In the genomic region with DNA sequence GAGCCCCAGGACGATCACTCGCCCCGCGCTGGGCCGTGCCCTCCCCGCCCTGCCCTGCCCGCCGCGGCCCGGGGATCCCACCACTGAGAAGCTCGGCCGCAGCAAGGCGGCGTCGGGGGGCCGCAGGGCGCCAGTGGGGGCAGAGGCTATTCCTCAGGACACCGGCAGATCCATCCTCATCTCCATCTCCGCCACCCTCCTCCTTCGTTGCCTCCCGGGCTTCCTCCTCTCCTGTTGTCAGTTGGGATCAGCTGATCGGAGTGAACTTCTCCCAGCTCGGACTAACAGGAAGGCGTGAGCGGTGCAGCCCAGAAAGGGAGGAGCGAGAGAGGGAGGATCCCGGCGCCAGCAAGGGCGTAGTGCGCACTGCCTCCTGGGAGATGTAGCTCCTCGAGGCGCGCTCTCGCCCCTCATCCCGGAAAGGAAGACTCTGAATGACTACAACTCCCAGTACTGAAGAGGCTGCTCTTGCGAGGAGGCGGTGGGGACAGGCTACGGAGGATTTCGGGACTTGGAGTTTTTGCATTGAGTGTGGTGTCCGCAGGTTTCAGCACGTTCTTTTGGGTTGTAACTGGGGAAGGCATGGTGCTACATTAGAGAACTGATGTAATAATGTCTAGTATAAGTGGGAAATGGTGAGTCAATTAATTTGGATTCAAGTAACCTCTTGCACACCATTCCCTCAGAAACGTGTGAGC, we compare ENCODE assay signal across 1 cellular context.
TF ChIP-seq lines count a peak whose summit lies in the region.

A gene with protein sequence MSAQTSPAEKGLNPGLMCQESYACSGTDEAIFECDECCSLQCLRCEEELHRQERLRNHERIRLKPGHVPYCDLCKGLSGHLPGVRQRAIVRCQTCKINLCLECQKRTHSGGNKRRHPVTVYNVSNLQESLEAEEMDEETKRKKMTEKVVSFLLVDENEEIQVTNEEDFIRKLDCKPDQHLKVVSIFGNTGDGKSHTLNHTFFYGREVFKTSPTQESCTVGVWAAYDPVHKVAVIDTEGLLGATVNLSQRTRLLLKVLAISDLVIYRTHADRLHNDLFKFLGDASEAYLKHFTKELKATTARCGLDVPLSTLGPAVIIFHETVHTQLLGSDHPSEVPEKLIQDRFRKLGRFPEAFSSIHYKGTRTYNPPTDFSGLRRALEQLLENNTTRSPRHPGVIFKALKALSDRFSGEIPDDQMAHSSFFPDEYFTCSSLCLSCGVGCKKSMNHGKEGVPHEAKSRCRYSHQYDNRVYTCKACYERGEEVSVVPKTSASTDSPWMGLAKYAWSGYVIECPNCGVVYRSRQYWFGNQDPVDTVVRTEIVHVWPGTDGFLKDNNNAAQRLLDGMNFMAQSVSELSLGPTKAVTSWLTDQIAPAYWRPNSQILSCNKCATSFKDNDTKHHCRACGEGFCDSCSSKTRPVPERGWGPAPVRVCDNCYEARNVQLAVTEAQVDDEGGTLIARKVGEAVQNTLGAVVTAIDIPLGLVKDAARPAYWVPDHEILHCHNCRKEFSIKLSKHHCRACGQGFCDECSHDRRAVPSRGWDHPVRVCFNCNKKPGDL (minus strand): TSS at position 262 of the 698 bp plus-strand sequence. CDS start 2,598 bp downstream, outside the sequence.

TF ChIP-seq in HepG2, 621 proteins besides CTCF, POLR2A, EP300 and RAD21 (continued from another document and continues in another):
- TF ChIP-seq, protein P1, sequence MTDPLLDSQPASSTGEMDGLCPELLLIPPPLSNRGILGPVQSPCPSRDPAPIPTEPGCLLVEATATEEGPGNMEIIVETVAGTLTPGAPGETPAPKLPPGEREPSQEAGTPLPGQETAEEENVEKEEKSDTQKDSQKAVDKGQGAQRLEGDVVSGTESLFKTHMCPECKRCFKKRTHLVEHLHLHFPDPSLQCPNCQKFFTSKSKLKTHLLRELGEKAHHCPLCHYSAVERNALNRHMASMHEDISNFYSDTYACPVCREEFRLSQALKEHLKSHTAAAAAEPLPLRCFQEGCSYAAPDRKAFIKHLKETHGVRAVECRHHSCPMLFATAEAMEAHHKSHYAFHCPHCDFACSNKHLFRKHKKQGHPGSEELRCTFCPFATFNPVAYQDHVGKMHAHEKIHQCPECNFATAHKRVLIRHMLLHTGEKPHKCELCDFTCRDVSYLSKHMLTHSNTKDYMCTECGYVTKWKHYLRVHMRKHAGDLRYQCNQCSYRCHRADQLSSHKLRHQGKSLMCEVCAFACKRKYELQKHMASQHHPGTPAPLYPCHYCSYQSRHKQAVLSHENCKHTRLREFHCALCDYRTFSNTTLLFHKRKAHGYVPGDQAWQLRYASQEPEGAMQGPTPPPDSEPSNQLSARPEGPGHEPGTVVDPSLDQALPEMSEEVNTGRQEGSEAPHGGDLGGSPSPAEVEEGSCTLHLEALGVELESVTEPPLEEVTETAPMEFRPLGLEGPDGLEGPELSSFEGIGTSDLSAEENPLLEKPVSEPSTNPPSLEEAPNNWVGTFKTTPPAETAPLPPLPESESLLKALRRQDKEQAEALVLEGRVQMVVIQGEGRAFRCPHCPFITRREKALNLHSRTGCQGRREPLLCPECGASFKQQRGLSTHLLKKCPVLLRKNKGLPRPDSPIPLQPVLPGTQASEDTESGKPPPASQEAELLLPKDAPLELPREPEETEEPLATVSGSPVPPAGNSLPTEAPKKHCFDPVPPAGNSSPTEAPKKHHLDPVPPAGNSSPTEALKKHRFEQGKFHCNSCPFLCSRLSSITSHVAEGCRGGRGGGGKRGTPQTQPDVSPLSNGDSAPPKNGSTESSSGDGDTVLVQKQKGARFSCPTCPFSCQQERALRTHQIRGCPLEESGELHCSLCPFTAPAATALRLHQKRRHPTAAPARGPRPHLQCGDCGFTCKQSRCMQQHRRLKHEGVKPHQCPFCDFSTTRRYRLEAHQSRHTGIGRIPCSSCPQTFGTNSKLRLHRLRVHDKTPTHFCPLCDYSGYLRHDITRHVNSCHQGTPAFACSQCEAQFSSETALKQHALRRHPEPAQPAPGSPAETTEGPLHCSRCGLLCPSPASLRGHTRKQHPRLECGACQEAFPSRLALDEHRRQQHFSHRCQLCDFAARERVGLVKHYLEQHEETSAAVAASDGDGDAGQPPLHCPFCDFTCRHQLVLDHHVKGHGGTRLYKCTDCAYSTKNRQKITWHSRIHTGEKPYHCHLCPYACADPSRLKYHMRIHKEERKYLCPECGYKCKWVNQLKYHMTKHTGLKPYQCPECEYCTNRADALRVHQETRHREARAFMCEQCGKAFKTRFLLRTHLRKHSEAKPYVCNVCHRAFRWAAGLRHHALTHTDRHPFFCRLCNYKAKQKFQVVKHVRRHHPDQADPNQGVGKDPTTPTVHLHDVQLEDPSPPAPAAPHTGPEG (CRISPR knock-in tag; IDR thresholded peaks at IDR 0.05): no peak
- TF ChIP-seq ZNF572 (CRISPR knock-in tag; IDR thresholded peaks at IDR 0.05) (no peak), HNRNPLL (IDR thresholded peaks at IDR 0.05; ENCODE audit: low read depth, low read length, poor library complexity, severe bottlenecking) (peak; percentile 46), CBX5 (CRISPR knock-in tag; IDR thresholded peaks at IDR 0.05; ENCODE audit: borderline replicate concordance) (peak; percentile 46; the same call in 1 of the 2 replicates), ZNF333 (CRISPR knock-in tag; IDR thresholded peaks at IDR 0.05; ENCODE audit: borderline replicate concordance) (0 out of 2 replicates have a peak, but pooled peaks have one; percentile 57), SETDB1 (CRISPR knock-in tag; IDR thresholded peaks at IDR 0.05; ENCODE audit: borderline replicate concordance) (no peak), ZNF350 (CRISPR knock-in tag; IDR thresholded peaks at IDR 0.05; ENCODE audit: borderline replicate concordance, low read depth) (peak; percentile 65; the same call in 1 of the 2 replicates), ZNF282 (IDR thresholded peaks at IDR 0.05; ENCODE audit: partially characterized antibody) (no peak), YY1 (IDR thresholded peaks at IDR 0.05; ENCODE audit: insufficient read depth, insufficient replicate concordance, low read depth, low read length) (peak; percentile 54), ZNF501 (CRISPR knock-in tag; IDR thresholded peaks at IDR 0.05) (peak; percentile 83), ZNF331 (CRISPR knock-in tag; IDR thresholded peaks at IDR 0.05) (peak; percentile 47), FOXA1 (IDR thresholded peaks at IDR 0.05) (no peak), FOXA1 (CRISPR knock-in tag; IDR thresholded peaks at IDR 0.05) (peak; percentile 38; the same call in 1 of the 2 replicates), GZF1 (CRISPR knock-in tag; IDR thresholded peaks at IDR 0.05) (no peak), MAFK (conservative IDR thresholded peaks at IDR 0.05 in 1 of 2, IDR thresholded peaks at IDR 0.05 in 1 of 2; ENCODE audit: low read length in 2 of 2) (no peak), KLF6 (CRISPR knock-in tag; IDR thresholded peaks at IDR 0.05) (no peak), ZNF570 (CRISPR knock-in tag; IDR thresholded peaks at IDR 0.05; ENCODE audit: borderline replicate concordance) (no peak), ZNF749 (CRISPR knock-in tag; IDR thresholded peaks at IDR 0.05; ENCODE audit: borderline replicate concordance) (no peak), REPIN1 (CRISPR knock-in tag; IDR thresholded peaks at IDR 0.05; ENCODE audit: borderline replicate concordance, low read depth) (no peak; the same call in 1 of the 2 replicates), XRCC5 (optimal IDR thresholded peaks at IDR 0.05; ENCODE audit: low read length) (peak; percentile 88), MYNN (CRISPR knock-in tag; IDR thresholded peaks at IDR 0.05; ENCODE audit: low read depth) (no peak), RXRA (CRISPR knock-in tag; IDR thresholded peaks at IDR 0.05) (peak; percentile 57)
- TF ChIP-seq, protein P2, sequence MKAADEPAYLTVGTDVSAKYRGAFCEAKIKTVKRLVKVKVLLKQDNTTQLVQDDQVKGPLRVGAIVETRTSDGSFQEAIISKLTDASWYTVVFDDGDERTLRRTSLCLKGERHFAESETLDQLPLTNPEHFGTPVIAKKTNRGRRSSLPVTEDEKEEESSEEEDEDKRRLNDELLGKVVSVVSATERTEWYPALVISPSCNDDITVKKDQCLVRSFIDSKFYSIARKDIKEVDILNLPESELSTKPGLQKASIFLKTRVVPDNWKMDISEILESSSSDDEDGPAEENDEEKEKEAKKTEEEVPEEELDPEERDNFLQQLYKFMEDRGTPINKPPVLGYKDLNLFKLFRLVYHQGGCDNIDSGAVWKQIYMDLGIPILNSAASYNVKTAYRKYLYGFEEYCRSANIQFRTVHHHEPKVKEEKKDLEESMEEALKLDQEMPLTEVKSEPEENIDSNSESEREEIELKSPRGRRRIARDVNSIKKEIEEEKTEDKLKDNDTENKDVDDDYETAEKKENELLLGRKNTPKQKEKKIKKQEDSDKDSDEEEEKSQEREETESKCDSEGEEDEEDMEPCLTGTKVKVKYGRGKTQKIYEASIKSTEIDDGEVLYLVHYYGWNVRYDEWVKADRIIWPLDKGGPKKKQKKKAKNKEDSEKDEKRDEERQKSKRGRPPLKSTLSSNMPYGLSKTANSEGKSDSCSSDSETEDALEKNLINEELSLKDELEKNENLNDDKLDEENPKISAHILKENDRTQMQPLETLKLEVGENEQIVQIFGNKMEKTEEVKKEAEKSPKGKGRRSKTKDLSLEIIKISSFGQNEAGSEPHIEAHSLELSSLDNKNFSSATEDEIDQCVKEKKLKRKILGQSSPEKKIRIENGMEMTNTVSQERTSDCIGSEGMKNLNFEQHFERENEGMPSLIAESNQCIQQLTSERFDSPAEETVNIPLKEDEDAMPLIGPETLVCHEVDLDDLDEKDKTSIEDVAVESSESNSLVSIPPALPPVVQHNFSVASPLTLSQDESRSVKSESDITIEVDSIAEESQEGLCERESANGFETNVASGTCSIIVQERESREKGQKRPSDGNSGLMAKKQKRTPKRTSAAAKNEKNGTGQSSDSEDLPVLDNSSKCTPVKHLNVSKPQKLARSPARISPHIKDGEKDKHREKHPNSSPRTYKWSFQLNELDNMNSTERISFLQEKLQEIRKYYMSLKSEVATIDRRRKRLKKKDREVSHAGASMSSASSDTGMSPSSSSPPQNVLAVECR (CRISPR knock-in tag; IDR thresholded peaks at IDR 0.05; ENCODE audit: borderline replicate concordance): peak; percentile 98
- TF ChIP-seq, protein P3, sequence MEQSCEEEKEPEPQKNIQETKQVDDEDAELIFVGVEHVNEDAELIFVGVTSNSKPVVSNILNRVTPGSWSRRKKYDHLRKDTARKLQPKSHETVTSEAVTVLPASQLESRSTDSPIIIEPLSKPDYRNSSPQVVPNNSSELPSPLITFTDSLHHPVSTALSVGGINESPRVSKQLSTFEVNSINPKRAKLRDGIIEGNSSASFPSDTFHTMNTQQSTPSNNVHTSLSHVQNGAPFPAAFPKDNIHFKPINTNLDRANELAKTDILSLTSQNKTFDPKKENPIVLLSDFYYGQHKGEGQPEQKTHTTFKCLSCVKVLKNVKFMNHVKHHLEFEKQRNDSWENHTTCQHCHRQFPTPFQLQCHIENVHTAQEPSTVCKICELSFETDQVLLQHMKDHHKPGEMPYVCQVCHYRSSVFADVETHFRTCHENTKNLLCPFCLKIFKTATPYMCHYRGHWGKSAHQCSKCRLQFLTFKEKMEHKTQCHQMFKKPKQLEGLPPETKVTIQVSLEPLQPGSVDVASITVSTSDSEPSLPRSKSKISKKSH (CRISPR knock-in tag; IDR thresholded peaks at IDR 0.05; ENCODE audit: borderline replicate concordance): no peak
- TF ChIP-seq, protein P4, sequence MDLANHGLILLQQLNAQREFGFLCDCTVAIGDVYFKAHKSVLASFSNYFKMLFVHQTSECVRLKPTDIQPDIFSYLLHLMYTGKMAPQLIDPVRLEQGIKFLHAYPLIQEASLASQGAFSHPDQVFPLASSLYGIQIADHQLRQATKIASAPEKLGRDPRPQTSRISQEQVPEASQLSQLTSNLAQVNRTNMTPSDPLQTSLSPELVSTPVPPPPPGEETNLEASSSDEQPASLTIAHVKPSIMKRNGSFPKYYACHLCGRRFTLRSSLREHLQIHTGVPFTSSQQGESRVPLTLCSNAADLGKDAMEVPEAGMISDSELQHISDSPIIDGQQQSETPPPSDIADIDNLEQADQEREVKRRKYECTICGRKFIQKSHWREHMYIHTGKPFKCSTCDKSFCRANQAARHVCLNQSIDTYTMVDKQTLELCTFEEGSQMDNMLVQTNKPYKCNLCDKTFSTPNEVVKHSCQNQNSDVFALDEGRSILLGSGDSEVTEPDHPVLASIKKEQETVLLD (CRISPR knock-in tag; IDR thresholded peaks at IDR 0.05; ENCODE audit: low read depth): no peak
- TF ChIP-seq, protein P5, sequence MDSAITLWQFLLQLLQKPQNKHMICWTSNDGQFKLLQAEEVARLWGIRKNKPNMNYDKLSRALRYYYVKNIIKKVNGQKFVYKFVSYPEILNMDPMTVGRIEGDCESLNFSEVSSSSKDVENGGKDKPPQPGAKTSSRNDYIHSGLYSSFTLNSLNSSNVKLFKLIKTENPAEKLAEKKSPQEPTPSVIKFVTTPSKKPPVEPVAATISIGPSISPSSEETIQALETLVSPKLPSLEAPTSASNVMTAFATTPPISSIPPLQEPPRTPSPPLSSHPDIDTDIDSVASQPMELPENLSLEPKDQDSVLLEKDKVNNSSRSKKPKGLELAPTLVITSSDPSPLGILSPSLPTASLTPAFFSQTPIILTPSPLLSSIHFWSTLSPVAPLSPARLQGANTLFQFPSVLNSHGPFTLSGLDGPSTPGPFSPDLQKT (CRISPR knock-in tag; IDR thresholded peaks at IDR 0.05; ENCODE audit: borderline replicate concordance): no peak
- TF ChIP-seq, protein P6, sequence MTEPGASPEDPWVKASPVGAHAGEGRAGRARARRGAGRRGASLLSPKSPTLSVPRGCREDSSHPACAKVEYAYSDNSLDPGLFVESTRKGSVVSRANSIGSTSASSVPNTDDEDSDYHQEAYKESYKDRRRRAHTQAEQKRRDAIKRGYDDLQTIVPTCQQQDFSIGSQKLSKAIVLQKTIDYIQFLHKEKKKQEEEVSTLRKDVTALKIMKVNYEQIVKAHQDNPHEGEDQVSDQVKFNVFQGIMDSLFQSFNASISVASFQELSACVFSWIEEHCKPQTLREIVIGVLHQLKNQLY (CRISPR knock-in tag; IDR thresholded peaks at IDR 0.05): peak; percentile 48; the same call in 1 of the 2 replicates
- TF ChIP-seq, protein P7, sequence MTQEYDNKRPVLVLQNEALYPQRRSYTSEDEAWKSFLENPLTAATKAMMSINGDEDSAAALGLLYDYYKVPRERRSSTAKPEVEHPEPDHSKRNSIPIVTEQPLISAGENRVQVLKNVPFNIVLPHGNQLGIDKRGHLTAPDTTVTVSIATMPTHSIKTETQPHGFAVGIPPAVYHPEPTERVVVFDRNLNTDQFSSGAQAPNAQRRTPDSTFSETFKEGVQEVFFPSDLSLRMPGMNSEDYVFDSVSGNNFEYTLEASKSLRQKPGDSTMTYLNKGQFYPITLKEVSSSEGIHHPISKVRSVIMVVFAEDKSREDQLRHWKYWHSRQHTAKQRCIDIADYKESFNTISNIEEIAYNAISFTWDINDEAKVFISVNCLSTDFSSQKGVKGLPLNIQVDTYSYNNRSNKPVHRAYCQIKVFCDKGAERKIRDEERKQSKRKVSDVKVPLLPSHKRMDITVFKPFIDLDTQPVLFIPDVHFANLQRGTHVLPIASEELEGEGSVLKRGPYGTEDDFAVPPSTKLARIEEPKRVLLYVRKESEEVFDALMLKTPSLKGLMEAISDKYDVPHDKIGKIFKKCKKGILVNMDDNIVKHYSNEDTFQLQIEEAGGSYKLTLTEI (CRISPR knock-in tag; conservative IDR thresholded peaks at IDR 0.05): no peak
